23 cellular contexts compared by ENCODE assay signal in genomic region chr17:64618848-64619247, GRCh38. TPM values are rescaled to one million over a fixed set of nuclear protein-coding genes. Genes with fewer than 3 reads are reported as not detected.
DNase-seq lines count a peak whose midpoint lies in the region; ATAC-seq, FAIRE-seq and TF ChIP-seq lines count a peak whose summit lies in the region.
"Had no signal": no experiment of that assay in that cellular context is flagged by ENCODE, and none has a peak within 500 bp of the region (broad histone marks: within the 10 kb centered on the region; RNA-seq: fewer than 3 reads in every experiment).

No MANE protein-coding gene starts in this region.

- FAIRE-seq in astrocyte (lab: Jason Lieb, UNC): no peak
- FAIRE-seq: A204.1, D721Med, GM12878 had no signal

- H3K36me3 ChIP-seq in HEK293 (ENCODE audit: control insufficient read depth in 2 of 2, insufficient read depth in 1 of 2, low read length in 2 of 2) (no peaks in the 10 kb centered on the region; a peak in 1 of 3 replicates), astrocyte (ENCODE audit: insufficient read depth, low read length) (no peaks in the 10 kb centered on the region)
- H3K36me3 ChIP-seq: BLaER1, HAP-1 had no signal

- H3K27ac Mint-ChIP-seq in activated naive CD4-positive, alpha-beta T cell treated with anti-CD3 and anti-CD28 coated beads, Interleukin-2, amount 50 U/mL, for 24 hours: peak overlapping the region; percentile 11
- no peak overlapping the region for H3K27ac Mint-ChIP-seq in activated naive CD4-positive, alpha-beta T cell treated with anti-CD3 and anti-CD28 coated beads, Interleukin-2, amount 10 ng/mL, durations not matched to agents 7 days and 5 days
- H3K27ac Mint-ChIP-seq in astrocyte (ENCODE audit: unreplicated experiment): peak overlapping the region; percentile 42
- H3K27ac Mint-ChIP-seq in stimulated activated effector memory CD8-positive, alpha-beta T cell treated with anti-CD3 and anti-CD28 coated beads, Interleukin-12 subunit alpha, Interleukin-12 subunit beta, amount 100 ng/mL, for 72 hours: peak overlapping the region; percentile 42
- H3K27ac Mint-ChIP-seq: B cell; CD4-positive, alpha-beta T cell had no signal

- POLR2A ChIA-PET in HEK293 (lab: Yijun Ruan, JAX): no interaction called here

- TF ChIP-seq CTCF in HEK293 (tag by site-specific recombination; IDR thresholded peaks at IDR 0.05): no peak
- no peak for TF ChIP-seq CTCF in astrocyte (IDR thresholded peaks at IDR 0.05; ENCODE audit: insufficient read depth, low read depth, low read length)

- no peaks in the 10 kb centered on the region for H3K36me3 Mint-ChIP-seq in activated naive CD4-positive, alpha-beta T cell treated with anti-CD3 and anti-CD28 coated beads, Interleukin-2, amount 50 U/mL, for 24 hours
- peaks cover 3% of the 10 kb centered on the region for H3K36me3 Mint-ChIP-seq in activated naive CD4-positive, alpha-beta T cell treated with anti-CD3 and anti-CD28 coated beads, Interleukin-2, amount 10 ng/mL, durations not matched to agents 7 days and 5 days
- peaks cover 4% of the 10 kb centered on the region for H3K36me3 Mint-ChIP-seq in astrocyte (ENCODE audit: low read depth, unreplicated experiment)
- H3K36me3 Mint-ChIP-seq in stimulated activated effector memory CD8-positive, alpha-beta T cell treated with anti-CD3 and anti-CD28 coated beads, Interleukin-12 subunit alpha, Interleukin-12 subunit beta, amount 100 ng/mL, for 72 hours: no peaks in the 10 kb centered on the region

- H3K9me3 ChIP-seq in HEK293 (ENCODE audit: control insufficient read depth, insufficient read depth, low read depth, low read length) (no peaks in the 10 kb centered on the region), astrocyte (ENCODE audit: insufficient read depth, low read depth, low read length) (no peaks in the 10 kb centered on the region)
- H3K9me3 ChIP-seq: BLaER1, HAP-1 had no signal

- no peak for DNase-seq in activated naive CD4-positive, alpha-beta T cell treated with anti-CD3 and anti-CD28 coated beads, Interleukin-2, amount 10 ng/mL, durations not matched to agents 7 days and 5 days
- DNase-seq in astrocyte (ENCODE audit: low read depth): no peak
- DNase-seq in stimulated activated effector memory CD8-positive, alpha-beta T cell treated with anti-CD3 and anti-CD28 coated beads, Interleukin-12 subunit alpha, Interleukin-12 subunit beta, amount 100 ng/mL, for 72 hours (ENCODE audit: low spot score in 2 of 2): no peak
- DNase-seq in cerebellar nuclear complex (lab: John Stamatoyannopoulos, UW): no peak
- DNase-seq in NCI-H2081 (lab: John Stamatoyannopoulos, UW): no peak
- DNase-seq: CD4-positive, alpha-beta T cell; CD8-positive, alpha-beta memory T cell; DMS 273 treated with DMSO at 0.1 percent for 48 hours; DMS79; EL; GDM1; GOT3 had no signal

- H3K4me1 Mint-ChIP-seq in activated naive CD4-positive, alpha-beta T cell treated with anti-CD3 and anti-CD28 coated beads, Interleukin-2, amount 50 U/mL, for 24 hours: peaks cover 52% of the 10 kb centered on the region
- no peaks in the 10 kb centered on the region for H3K4me1 Mint-ChIP-seq in activated naive CD4-positive, alpha-beta T cell treated with anti-CD3 and anti-CD28 coated beads, Interleukin-2, amount 10 ng/mL, durations not matched to agents 7 days and 5 days
- H3K4me1 Mint-ChIP-seq in astrocyte (ENCODE audit: low read depth, unreplicated experiment): peaks cover 44% of the 10 kb centered on the region
- peaks cover 14% of the 10 kb centered on the region for H3K4me1 Mint-ChIP-seq in stimulated activated effector memory CD8-positive, alpha-beta T cell treated with anti-CD3 and anti-CD28 coated beads, Interleukin-12 subunit alpha, Interleukin-12 subunit beta, amount 100 ng/mL, for 72 hours

- no peaks in the 10 kb centered on the region for H3K27me3 ChIP-seq in astrocyte (ENCODE audit: insufficient read depth, low read length)
- H3K27me3 ChIP-seq: BLaER1 had no signal

- no peak overlapping the region for H3K9ac ChIP-seq in astrocyte (ENCODE audit: low read length)
- H3K9ac ChIP-seq: BLaER1 had no signal

- H3K4me3 ChIP-seq in HEK293 (ENCODE audit: low read depth, low read length) (no peak overlapping the region), astrocyte (ENCODE audit: insufficient read depth, low read depth, low read length) (no peak overlapping the region)
- H3K4me3 ChIP-seq: BLaER1, GM12878, HAP-1 had no signal

- peaks cover 100% of the 10 kb centered on the region for H3K79me2 ChIP-seq in astrocyte (ENCODE audit: insufficient read depth, low read length)

- ATAC-seq in stimulated activated effector memory CD8-positive, alpha-beta T cell treated with anti-CD3 and anti-CD28 coated beads, Interleukin-12 subunit alpha, Interleukin-12 subunit beta, amount 100 ng/mL, for 72 hours: no peak
- ATAC-seq in activated CD4-positive, CD25-positive, alpha-beta regulatory T cell treated with anti-CD3 and anti-CD28 coated beads, Interleukin-2, amount 50 U/mL, for 24 hours: no peak
- ATAC-seq: GM12878 had no signal

- H3K9me3 Mint-ChIP-seq in activated naive CD4-positive, alpha-beta T cell treated with anti-CD3 and anti-CD28 coated beads, Interleukin-2, amount 50 U/mL, for 24 hours: no peaks in the 10 kb centered on the region
- H3K9me3 Mint-ChIP-seq in activated naive CD4-positive, alpha-beta T cell treated with anti-CD3 and anti-CD28 coated beads, Interleukin-2, amount 10 ng/mL, durations not matched to agents 7 days and 5 days: no peaks in the 10 kb centered on the region
- H3K9me3 Mint-ChIP-seq in astrocyte (ENCODE audit: unreplicated experiment): peaks cover 2% of the 10 kb centered on the region
- no peaks in the 10 kb centered on the region for H3K9me3 Mint-ChIP-seq in stimulated activated effector memory CD8-positive, alpha-beta T cell treated with anti-CD3 and anti-CD28 coated beads, Interleukin-12 subunit alpha, Interleukin-12 subunit beta, amount 100 ng/mL, for 72 hours
- H3K9me3 Mint-ChIP-seq: CD14-positive monocyte; CD4-positive, alpha-beta T cell; CD8-positive, alpha-beta memory T cell had no signal

- CTCF ChIA-PET in activated naive CD4-positive, alpha-beta T cell treated with anti-CD3 and anti-CD28 coated beads, Interleukin-2, amount 10 ng/mL, durations not matched to agents 7 days and 5 days (lab: Charles Lee): interaction anchor here (1.5 kb wide), 1 partner anchor 19 kb away, joined by 4 read pairs; no protein-coding TSS in a partner anchor
- CTCF ChIA-PET in HEK293 (lab: Yijun Ruan, JAX): interaction anchor here (0.6 kb wide), 1 partner anchor 79 kb away, joined by 4 read pairs; no protein-coding TSS in a partner anchor

- no peaks in the 10 kb centered on the region for H3K27me3 Mint-ChIP-seq in activated naive CD4-positive, alpha-beta T cell treated with anti-CD3 and anti-CD28 coated beads, Interleukin-2, amount 50 U/mL, for 24 hours
- no peaks in the 10 kb centered on the region for H3K27me3 Mint-ChIP-seq in activated naive CD4-positive, alpha-beta T cell treated with anti-CD3 and anti-CD28 coated beads, Interleukin-2, amount 10 ng/mL, durations not matched to agents 7 days and 5 days
- H3K27me3 Mint-ChIP-seq in astrocyte (ENCODE audit: low read depth, unreplicated experiment): no peaks in the 10 kb centered on the region
- H3K27me3 Mint-ChIP-seq: B cell; CD4-positive, alpha-beta T cell; CD8-positive, alpha-beta memory T cell had no signal

- H3K4me3 Mint-ChIP-seq in activated naive CD4-positive, alpha-beta T cell treated with anti-CD3 and anti-CD28 coated beads, Interleukin-2, amount 50 U/mL, for 24 hours: no peak overlapping the region
- H3K4me3 Mint-ChIP-seq in activated naive CD4-positive, alpha-beta T cell treated with anti-CD3 and anti-CD28 coated beads, Interleukin-2, amount 10 ng/mL, durations not matched to agents 7 days and 5 days: no peak overlapping the region
- H3K4me3 Mint-ChIP-seq in astrocyte (ENCODE audit: unreplicated experiment): no peak overlapping the region
- H3K4me3 Mint-ChIP-seq in stimulated activated effector memory CD8-positive, alpha-beta T cell treated with anti-CD3 and anti-CD28 coated beads, Interleukin-12 subunit alpha, Interleukin-12 subunit beta, amount 100 ng/mL, for 72 hours: no peak overlapping the region
- H3K4me3 Mint-ChIP-seq: B cell; CD14-positive monocyte; CD4-positive, alpha-beta T cell; CD8-positive, alpha-beta memory T cell had no signal

- no peak overlapping the region for H2AFZ ChIP-seq in astrocyte (ENCODE audit: low read depth, low read length)

- peaks cover 81% of the 10 kb centered on the region for H4K20me1 ChIP-seq in astrocyte (ENCODE audit: insufficient read depth, low read length)

- peaks cover 42% of the 10 kb centered on the region for H3K4me1 ChIP-seq in HEK293 (ENCODE audit: control insufficient read depth, insufficient read depth, low read length)
- H3K4me1 ChIP-seq in astrocyte (ENCODE audit: insufficient read depth, low read length): peaks cover 50% of the 10 kb centered on the region
- H3K4me1 ChIP-seq: BLaER1, HAP-1 had no signal

- no peak overlapping the region for H3K4me2 ChIP-seq in astrocyte (ENCODE audit: low read length)
- H3K4me2 ChIP-seq: BLaER1 had no signal

- H3K27ac ChIP-seq in HEK293 (ENCODE audit: extremely low read depth, low read depth, low read length) (no peak overlapping the region), astrocyte (ENCODE audit: low read depth, low read length) (no peak overlapping the region)
- H3K27ac ChIP-seq: 22Rv1, BLaER1 had no signal

TF ChIP-seq in HEK293, 187 proteins besides CTCF, POLR2A, EP300 and RAD21:
- TF ChIP-seq ZNF560 (tag by site-specific recombination; IDR thresholded peaks at IDR 0.05; ENCODE audit: borderline replicate concordance): no peak
- peak; percentile 36; the same call in 1 of the 2 replicates for TF ChIP-seq ZNF664 (tag by site-specific recombination; IDR thresholded peaks at IDR 0.05)
- no peak for TF ChIP-seq ZNF19 (tag by site-specific recombination; IDR thresholded peaks at IDR 0.05; ENCODE audit: low read depth)
- no peak for TF ChIP-seq ZSCAN23 (tag by site-specific recombination; IDR thresholded peaks at IDR 0.05)

RNA-seq across cellular contexts. Expression of gene SMURF2, which starts 43.3 kb away (rescaled TPM):
- total RNA-seq in astrocyte: 104 and 126 TPM in 2 replicates
